ENCODE assay signal across 1 cellular context in the genomic region with DNA sequence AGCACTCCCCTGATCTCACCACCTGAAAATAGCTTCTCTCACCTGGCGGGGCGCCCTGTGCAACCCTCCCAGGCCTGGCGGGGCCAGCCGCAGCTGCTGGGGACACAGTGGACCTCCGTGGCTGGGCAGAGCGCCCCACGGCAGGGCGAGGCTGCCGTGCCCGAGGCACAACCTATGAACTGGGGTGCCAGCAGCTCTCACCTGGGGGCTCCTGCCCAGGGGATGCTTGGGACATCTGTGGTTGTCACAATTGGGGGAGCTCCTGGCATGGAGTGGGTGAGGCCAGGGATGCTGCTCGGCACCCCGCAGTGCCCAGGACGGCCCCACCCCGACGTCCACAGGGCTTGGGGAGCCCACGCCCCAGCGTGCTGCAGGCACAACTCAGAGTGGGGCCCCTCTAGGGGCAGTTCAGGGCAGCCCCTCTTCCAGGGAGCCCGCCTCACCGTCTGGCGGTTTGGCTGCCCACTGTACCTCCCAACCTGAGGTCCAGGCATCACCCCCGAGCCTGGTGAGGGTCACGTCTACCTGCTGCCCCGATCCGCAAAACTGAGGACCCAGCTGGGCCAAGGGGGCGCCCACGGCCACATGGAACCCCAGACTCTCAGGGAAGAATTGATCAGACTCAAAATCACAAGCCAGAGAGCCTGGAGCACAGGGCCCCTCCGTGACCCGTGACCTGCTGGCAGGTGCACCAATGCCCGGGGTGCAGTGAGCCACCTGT.
TF ChIP-seq lines count a peak whose summit lies in the region.

No MANE protein-coding gene starts in this region.

TF ChIP-seq in H1, 55 proteins besides CTCF, POLR2A, EP300 and RAD21:
- no peak for TF ChIP-seq BCL11A (IDR thresholded peaks at IDR 0.05; ENCODE audit: low read depth in 2 of 2, low read length in 2 of 2)
- TF ChIP-seq CBX8 (IDR thresholded peaks at IDR 0.05; ENCODE audit: borderline replicate concordance, low read depth, low read length) = no peak
- TF ChIP-seq GTF2F1 (IDR thresholded peaks at IDR 0.05; ENCODE audit: borderline replicate concordance, low read depth, low read length) = no peak
